Comparison of ENCODE assay signal across 22 cellular contexts in genomic region chr5:133723126-133723525, GRCh38.
"Had no signal": no experiment of that assay in that cellular context is flagged by ENCODE, and none has a peak within 500 bp of the region (broad histone marks: within the 10 kb centered on the region; RNA-seq: fewer than 3 reads in every experiment).

No MANE protein-coding gene starts in this region.

- H2AFZ ChIP-seq: parathyroid adenoma had no signal

- H3K36me3 ChIP-seq: esophagus squamous epithelium, neutrophil, spleen, tibial nerve had no signal

- H3K4me3 Mint-ChIP-seq: effector memory CD8-positive, alpha-beta T cell; memory B cell; natural killer cell; stimulated activated memory B cell treated with anti-CD40 and anti-IgM and Interleukin-4, amounts not matched to agents 10 μg/mL and 1 μg/mL and 100 μg/mL, for 72 hours had no signal

- ATAC-seq: effector memory CD8-positive, alpha-beta T cell; left lobe of liver; natural killer cell; stimulated activated memory B cell treated with anti-CD40 and anti-IgM and Interleukin-4, amounts not matched to agents 10 μg/mL and 1 μg/mL and 100 μg/mL, for 72 hours; stimulated activated naive CD8-positive, alpha-beta T cell treated with anti-CD3 and anti-CD28 coated beads, Interleukin-15, Interleukin-2, amounts not matched to agents 100 U/mL and 50 U/mL, for 24 hours had no signal

- H3K4me1 ChIP-seq: esophagus squamous epithelium, parathyroid adenoma, spleen, testis, tibial nerve had no signal

- H3K27ac Mint-ChIP-seq: effector memory CD8-positive, alpha-beta T cell; memory B cell; natural killer cell; progenitor cell of endocrine pancreas; stimulated activated memory B cell treated with anti-CD40 and anti-IgM and Interleukin-4, amounts not matched to agents 10 μg/mL and 1 μg/mL and 100 μg/mL, for 72 hours had no signal

- H3K9me3 ChIP-seq: testis had no signal

- DNase-seq: dermis blood vessel endothelial cell; effector memory CD8-positive, alpha-beta T cell; erythroblast; esophagus squamous epithelium; foreskin melanocyte; kidney; natural killer cell; spleen; stimulated activated CD4-positive, alpha-beta T cell treated with anti-CD3 and anti-CD28 coated beads, Interleukin-4, amount 100 ng/mL, for 4 hours; stimulated activated naive CD8-positive, alpha-beta T cell treated with anti-CD3 and anti-CD28 coated beads, Interleukin-15, Interleukin-2, amounts not matched to agents 100 U/mL and 50 U/mL, for 24 hours; substantia nigra; testis had no signal

- H3K27ac ChIP-seq: coronary artery, esophagus squamous epithelium, neutrophil, parathyroid adenoma, skin epidermis, spleen, testis, tibial nerve had no signal

- H3K27me3 ChIP-seq: esophagus squamous epithelium, testis, tibial nerve had no signal

- H3K4me3 ChIP-seq: coronary artery, esophagus squamous epithelium, lung, skin epidermis, spleen, testis, tibial nerve had no signal

- H3K9ac ChIP-seq: parathyroid adenoma had no signal

- H3K4me1 Mint-ChIP-seq: memory B cell; natural killer cell; stimulated activated memory B cell treated with anti-CD40 and anti-IgM and Interleukin-4, amounts not matched to agents 10 μg/mL and 1 μg/mL and 100 μg/mL, for 72 hours had no signal
